ENCODE assay signal across 12 cellular contexts in genomic region chr11:12196335-12196734, GRCh38.
DNase-seq lines count a peak whose midpoint lies in the region; ATAC-seq and TF ChIP-seq lines count a peak whose summit lies in the region.
"Had no signal": no experiment of that assay in that cellular context is flagged by ENCODE, and none has a peak within 500 bp of the region (broad histone marks: within the 10 kb centered on the region; RNA-seq: fewer than 3 reads in every experiment).

No MANE protein-coding gene starts in this region.

- peak; percentile 7 for ATAC-seq in activated CD8-positive, alpha-beta T cell treated with anti-CD3 and anti-CD28 coated beads for 36 hours
- ATAC-seq in HG02852 (IDR thresholded peaks at IDR 0.05; ENCODE audit: unreplicated experiment) (no peak), HG03108 (IDR thresholded peaks at IDR 0.05; ENCODE audit: unreplicated experiment) (no peak)

- WGBS in transverse colon (ENCODE audit: low coverage in 1 of 2), 2 donors: 82 to 83% methylated on average over 2 of the region's 2 CpGs
- WGBS in prostate gland: 89% methylated on average over 2 of the region's 2 CpGs

- peak overlapping the region; percentile 85 for H3K4me3 Mint-ChIP-seq in activated naive CD4-positive, alpha-beta T cell treated with anti-CD3 and anti-CD28 coated beads, Interleukin-2, amount 50 U/mL, for 24 hours
- H3K4me3 Mint-ChIP-seq in activated CD8-positive, alpha-beta T cell treated with anti-CD3 and anti-CD28 coated beads for 36 hours: peak overlapping the region; percentile 93
- H3K4me3 Mint-ChIP-seq in immature natural killer cell: peak overlapping the region; percentile 80 to 93 (median 89)
- H3K4me3 Mint-ChIP-seq: activated B cell treated with CpG ODN at 0.5 μM for 24 hours had no signal

- H3K9me3 ChIP-seq in transverse colon (no peaks in the 10 kb centered on the region), prostate gland (no peaks in the 10 kb centered on the region)
- H3K9me3 ChIP-seq: SK-N-SH had no signal

- H3K4me1 ChIP-seq in transverse colon (peaks cover 9 to 25% (median 15%) of the 10 kb centered on the region in 4 donors), prostate gland (replicated peaks) (no peaks in the 10 kb centered on the region)

- H3K9me3 Mint-ChIP-seq in activated naive CD4-positive, alpha-beta T cell treated with anti-CD3 and anti-CD28 coated beads, Interleukin-2, amount 50 U/mL, for 24 hours: no peaks in the 10 kb centered on the region
- H3K9me3 Mint-ChIP-seq in activated CD8-positive, alpha-beta T cell treated with anti-CD3 and anti-CD28 coated beads for 36 hours: no peaks in the 10 kb centered on the region
- H3K9me3 Mint-ChIP-seq in immature natural killer cell: no peaks in the 10 kb centered on the region
- H3K9me3 Mint-ChIP-seq: activated B cell treated with CpG ODN at 0.5 μM for 24 hours had no signal

- DNase-seq in activated naive CD4-positive, alpha-beta T cell treated with Interleukin-2 at 50 U/mL for 16 hours: no peak
- no peak for DNase-seq in activated CD8-positive, alpha-beta T cell treated with anti-CD3 and anti-CD28 coated beads for 36 hours
- peak; percentile 10 to 40 (median 24) for DNase-seq in immature natural killer cell
- no peak for DNase-seq in transverse colon
- no peak for DNase-seq in prostate gland (ENCODE audit: low spot score)
- DNase-seq: activated B cell treated with CpG ODN at 0.5 μM for 24 hours, NCI-H2081, posterior cingulate gyrus, SK-N-SH had no signal

- intact Hi-C loops in activated CD8-positive, alpha-beta T cell treated with anti-CD3 and anti-CD28 coated beads for 36 hours (cut with micrococcal nuclease): loop anchor here (5.0 kb wide), 1 partner anchor 41 kb away; no protein-coding TSS in a partner anchor
- intact Hi-C loops in transverse colon (cut with DNase I; ENCODE audit: low total_unique reads) (no loop called here), prostate gland (cut with DNase I) (no loop called here)

- peaks cover 80% of the 10 kb centered on the region for H3K4me1 Mint-ChIP-seq in activated naive CD4-positive, alpha-beta T cell treated with anti-CD3 and anti-CD28 coated beads, Interleukin-2, amount 50 U/mL, for 24 hours
- H3K4me1 Mint-ChIP-seq in activated CD8-positive, alpha-beta T cell treated with anti-CD3 and anti-CD28 coated beads for 36 hours (ENCODE audit: low read depth): peaks cover 80% of the 10 kb centered on the region
- peaks cover 50 to 51% of the 10 kb centered on the region in 2 donors for H3K4me1 Mint-ChIP-seq in immature natural killer cell
- H3K4me1 Mint-ChIP-seq: activated B cell treated with CpG ODN at 0.5 μM for 24 hours had no signal

- H3K27ac Mint-ChIP-seq in activated naive CD4-positive, alpha-beta T cell treated with anti-CD3 and anti-CD28 coated beads, Interleukin-2, amount 50 U/mL, for 24 hours: peak overlapping the region; percentile 94
- H3K27ac Mint-ChIP-seq in activated CD8-positive, alpha-beta T cell treated with anti-CD3 and anti-CD28 coated beads for 36 hours: peak overlapping the region; percentile 96
- H3K27ac Mint-ChIP-seq in immature natural killer cell: peak overlapping the region; percentile 92 to 99 (median 98)
- H3K27ac Mint-ChIP-seq: activated B cell treated with CpG ODN at 0.5 μM for 24 hours had no signal

- no peaks in the 10 kb centered on the region for H3K36me3 Mint-ChIP-seq in activated naive CD4-positive, alpha-beta T cell treated with anti-CD3 and anti-CD28 coated beads, Interleukin-2, amount 50 U/mL, for 24 hours
- peaks cover 38% of the 10 kb centered on the region for H3K36me3 Mint-ChIP-seq in activated CD8-positive, alpha-beta T cell treated with anti-CD3 and anti-CD28 coated beads for 36 hours (ENCODE audit: low read depth)
- H3K36me3 Mint-ChIP-seq in immature natural killer cell: peaks cover 0 to 10% (median 0%) of the 10 kb centered on the region in 3 donors

- no peaks in the 10 kb centered on the region for H3K27me3 Mint-ChIP-seq in activated naive CD4-positive, alpha-beta T cell treated with anti-CD3 and anti-CD28 coated beads, Interleukin-2, amount 50 U/mL, for 24 hours
- H3K27me3 Mint-ChIP-seq in activated CD8-positive, alpha-beta T cell treated with anti-CD3 and anti-CD28 coated beads for 36 hours: no peaks in the 10 kb centered on the region
- peaks cover 0 to 3% (median 2%) of the 10 kb centered on the region in 3 donors for H3K27me3 Mint-ChIP-seq in immature natural killer cell (ENCODE audit: low read depth in 3 of 3)
- H3K27me3 Mint-ChIP-seq: activated B cell treated with CpG ODN at 0.5 μM for 24 hours had no signal

- CTCF ChIA-PET in activated CD8-positive, alpha-beta T cell treated with anti-CD3 and anti-CD28 coated beads for 36 hours (lab: Charles Lee): interaction anchor here (0.9 to 3.6 kb wide), 5 partner anchors 28 to 110 kb away, joined by 3 to 15 read pairs (median 4); no protein-coding TSS in a partner anchor

- in situ Hi-C loops in transverse colon (cut with MboI; ENCODE audit: low pct_ligation_motif_present in 1 of 4, low pct_unique_long_range_greater_than_20kb in 1 of 4, low sequenced_read_pairs in 3 of 4): no loop called here

- TF ChIP-seq CTCF in activated CD8-positive, alpha-beta T cell treated with anti-CD3 and anti-CD28 coated beads for 36 hours (IDR thresholded peaks at IDR 0.05): no peak
- no peak for TF ChIP-seq CTCF in transverse colon (IDR thresholded peaks at IDR 0.05)
- TF ChIP-seq CTCF in prostate gland (IDR thresholded peaks at IDR 0.05): no peak

- peak overlapping the region in 3 of 4 donors; percentile 15 to 48 (median 31) for H3K27ac ChIP-seq in transverse colon
- H3K27ac ChIP-seq in prostate gland: no peak overlapping the region

- POLR2A ChIA-PET in activated CD8-positive, alpha-beta T cell treated with anti-CD3 and anti-CD28 coated beads for 36 hours (lab: Charles Lee): interaction anchor here (0.8 to 2.2 kb wide), 8 partner anchors 10 to 86 kb away, joined by 3 to 8 read pairs (median 6); partner anchors contain the start of gene MICAL2

- H3K27me3 ChIP-seq in transverse colon: no peaks in the 10 kb centered on the region
- no peaks in the 10 kb centered on the region for H3K27me3 ChIP-seq in prostate gland (replicated peaks; ENCODE audit: insufficient read depth)

- H3K36me3 ChIP-seq in transverse colon: no peaks in the 10 kb centered on the region
- no peaks in the 10 kb centered on the region for H3K36me3 ChIP-seq in prostate gland

- no peak for TF ChIP-seq EP300 in transverse colon (IDR thresholded peaks at IDR 0.05; ENCODE audit: low read depth)

- no peak overlapping the region for H3K4me3 ChIP-seq in transverse colon
- H3K4me3 ChIP-seq in prostate gland: no peak overlapping the region

- TF ChIP-seq POLR2A in transverse colon (IDR thresholded peaks at IDR 0.05): no peak
- no peak for TF ChIP-seq POLR2A in prostate gland (IDR thresholded peaks at IDR 0.05)

Comparison
In these comparisons a context has a peak if more than half of its experiments do, and no peak if none do; other contexts are left out.
1. DNase-seq: peak in immature natural killer cell (3 of 3); none in activated naive CD4-positive, alpha-beta T cell treated with Interleukin-2 at 50 U/mL for 16 hours (single experiment), activated CD8-positive, alpha-beta T cell treated with anti-CD3 and anti-CD28 coated beads for 36 hours (single experiment), transverse colon (single experiment) and prostate gland (single experiment).
2. H3K27ac ChIP-seq: peak in transverse colon (3 of 4); none in prostate gland (0 of 2).
3. Peak in every context shown above with its lines, with median percentiles within 50 percentile points of each other: H3K27ac Mint-ChIP-seq and H3K4me3 Mint-ChIP-seq.